ENCODE assay signal across 1 cellular context in the genomic region with DNA sequence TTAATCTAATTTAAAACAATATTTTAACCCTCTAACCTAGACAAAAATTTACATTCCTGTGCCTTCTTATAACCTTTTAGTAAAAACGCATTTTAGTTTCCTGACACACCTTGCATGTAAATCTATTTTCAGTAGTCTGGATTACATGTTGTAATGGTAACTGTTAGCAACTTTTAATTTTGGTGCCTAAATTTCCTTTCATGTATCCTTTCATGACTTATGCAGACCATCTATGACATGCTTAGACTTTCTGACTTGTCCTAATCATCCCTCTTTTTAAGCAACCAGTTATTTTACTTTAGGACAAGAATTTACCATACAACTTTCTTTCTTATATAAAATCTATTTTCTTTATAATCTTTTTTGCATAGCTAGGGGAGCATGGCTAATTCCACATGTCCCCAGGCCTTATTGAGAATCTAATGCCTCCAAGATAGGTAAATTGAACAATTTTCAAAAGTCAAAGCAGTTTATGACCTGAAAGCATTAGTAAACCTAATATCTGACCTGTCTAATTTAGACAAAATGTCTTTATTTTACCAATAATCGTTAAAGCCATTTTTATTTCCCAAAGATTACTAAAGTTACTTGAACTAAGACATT.
TF ChIP-seq lines count a peak whose summit lies in the region.

No MANE protein-coding gene starts in this region.

TF ChIP-seq in SK-N-SH, 30 proteins besides CTCF, POLR2A, EP300 and RAD21 (continued from another document):
- TF ChIP-seq FOXM1 (IDR thresholded peaks at IDR 0.05; ENCODE audit: low read depth) (no peak), RFX5 (IDR thresholded peaks at IDR 0.05; ENCODE audit: low read length) (no peak), TEAD4 (IDR thresholded peaks at IDR 0.05; ENCODE audit: borderline replicate concordance, insufficient read depth) (no peak)
